ENCODE assay signal across 14 cellular contexts in genomic region chr12:19507823-19508222, GRCh38.
DNase-seq lines count a peak whose midpoint lies in the region; ATAC-seq, FAIRE-seq and TF ChIP-seq lines count a peak whose summit lies in the region.
"Had no signal": no experiment of that assay in that cellular context is flagged by ENCODE, and none has a peak within 500 bp of the region (broad histone marks: within the 10 kb centered on the region; RNA-seq: fewer than 3 reads in every experiment).

No MANE protein-coding gene starts in this region.

- no peaks in the 10 kb centered on the region for H3K27me3 ChIP-seq in A673 (replicated peaks; ENCODE audit: insufficient read depth, low read depth, low read length, poor library complexity)
- H3K27me3 ChIP-seq in neural progenitor cell, result no peaks in the 10 kb centered on the region
- H3K27me3 ChIP-seq: suprapubic skin had no signal

- peaks cover 98% of the 10 kb centered on the region for H3K79me2 ChIP-seq in neural progenitor cell (ENCODE audit: low read depth)

- ATAC-seq in GM18867 (IDR thresholded peaks at IDR 0.05; ENCODE audit: unreplicated experiment), result no peak
- ATAC-seq: esophagus mucosa, mucosa of descending colon had no signal

- POLR2A ChIA-PET in A673 (lab: Charles Lee; ENCODE audit: low non-redundant PET), result interaction anchor here (0.6 kb wide), 2 partner anchors 136 to 210 kb away, joined by 3 to 4 read pairs; no protein-coding TSS in a partner anchor

- no peaks in the 10 kb centered on the region for H3K27me3 Mint-ChIP-seq in chondrocyte (ENCODE audit: low read depth)
- H3K27me3 Mint-ChIP-seq in neural progenitor cell (ENCODE audit: insufficient read depth, low read depth), result no peaks in the 10 kb centered on the region

- H3K4me2 ChIP-seq in neural progenitor cell, result no peak overlapping the region

- TF ChIP-seq CTCF in A673 (conservative IDR thresholded peaks at IDR 0.05; ENCODE audit: low read depth, low read length) (peak; percentile 46; the same call in 1 of the 2 replicates), chondrocyte (IDR thresholded peaks at IDR 0.05) (peak; percentile 76), kidney (IDR thresholded peaks at IDR 0.05; ENCODE audit: borderline replicate concordance, extremely low read depth, insufficient read depth) (peak; percentile 5), neural progenitor cell (IDR thresholded peaks at IDR 0.05) (no peak)

- no peaks in the 10 kb centered on the region for H3F3A ChIP-seq in neural progenitor cell (ENCODE audit: low read depth)

- H3K4me3 Mint-ChIP-seq in chondrocyte (ENCODE audit: unreplicated experiment), result no peak overlapping the region
- no peak overlapping the region for H3K4me3 Mint-ChIP-seq in neural progenitor cell

- no peak overlapping the region for H3K4me3 ChIP-seq in A673 (ENCODE audit: low read depth, low read length, poor library complexity, severe bottlenecking)
- H3K4me3 ChIP-seq in kidney (ENCODE audit: low read length in 2 of 2), result no peak overlapping the region
- H3K4me3 ChIP-seq in neural progenitor cell, result no peak overlapping the region
- H3K4me3 ChIP-seq: mucosa of descending colon, suprapubic skin had no signal

- H3K9ac ChIP-seq in kidney (ENCODE audit: low read length in 2 of 2), result no peak overlapping the region
- no peak overlapping the region for H3K9ac ChIP-seq in neural progenitor cell

- FAIRE-seq in kidney (lab: Jason Lieb, UNC), result peak; percentile 50

- peaks cover 10% of the 10 kb centered on the region for H3K4me1 ChIP-seq in A673 (ENCODE audit: insufficient read depth, low read length, poor library complexity, severe bottlenecking)
- H3K4me1 ChIP-seq in kidney (ENCODE audit: control insufficient read depth in 1 of 2, insufficient read depth in 1 of 2, low read depth in 1 of 2, low read length in 2 of 2), result no peaks in the 10 kb centered on the region
- no peaks in the 10 kb centered on the region for H3K4me1 ChIP-seq in neural progenitor cell

- CTCF ChIA-PET in A673 (lab: Charles Lee), result no interaction called here

- H3K9me3 Mint-ChIP-seq in chondrocyte (ENCODE audit: low read depth), result no peaks in the 10 kb centered on the region
- no peaks in the 10 kb centered on the region for H3K9me3 Mint-ChIP-seq in neural progenitor cell

- BruUV-seq in A673 (replicated peaks; lab: Mats Ljungman, UMichigan), result no TSS peak

- H3K9me3 ChIP-seq in A673 (ENCODE audit: low read depth, low read length, poor library complexity, severe bottlenecking) (no peaks in the 10 kb centered on the region), kidney (ENCODE audit: control insufficient read depth in 1 of 2, low read length in 2 of 2) (no peaks in the 10 kb centered on the region), neural progenitor cell (ENCODE audit: low read depth) (no peaks in the 10 kb centered on the region)
- H3K9me3 ChIP-seq: mucosa of descending colon, suprapubic skin had no signal

- intact Hi-C loops in A673 (cut with micrococcal nuclease; ENCODE audit: unreplicated experiment) (loop anchor here (5.0 kb wide), 1 partner anchor 134 kb away; no protein-coding TSS in a partner anchor), kidney (cut with DNase I) (no loop called here)

- H3K27ac Mint-ChIP-seq in chondrocyte (ENCODE audit: unreplicated experiment) (peak overlapping the region; percentile 25), neural progenitor cell (no peak overlapping the region)

- H3K4me1 Mint-ChIP-seq in chondrocyte (ENCODE audit: low read depth) (peaks cover 27% of the 10 kb centered on the region), neural progenitor cell (no peaks in the 10 kb centered on the region)

- peak; percentile 44 for DNase-seq in A673 (ENCODE audit: low spot score)
- peak; percentile 15 for DNase-seq in HCEC 1CT
- DNase-seq in chondrocyte (ENCODE audit: low spot score), result no peak
- no peak for DNase-seq in kidney
- no peak for DNase-seq in 8988T
- no peak for DNase-seq in neural progenitor cell (ENCODE audit: low spot score)
- DNase-seq in stimulated activated CD4-positive, alpha-beta T cell treated with anti-CD3 and anti-CD28 coated beads, Interleukin-12 subunit alpha, Interleukin-12 subunit beta, amount 100 ng/mL, for 4 hours, result no peak
- DNase-seq: activated CD4-positive, CD25-positive, alpha-beta regulatory T cell; activated naive CD4-positive, alpha-beta T cell; mucosa of descending colon; NCI-H1105 treated with DMSO at 0.1 percent for 48 hours had no signal

- H4K20me1 ChIP-seq in neural progenitor cell (ENCODE audit: low read depth), result peaks cover 4% of the 10 kb centered on the region

- peaks cover 5% of the 10 kb centered on the region for H3K36me3 ChIP-seq in A673 (ENCODE audit: insufficient read depth, low read length, poor library complexity, severe bottlenecking)
- no peaks in the 10 kb centered on the region for H3K36me3 ChIP-seq in kidney (ENCODE audit: control insufficient read depth in 1 of 2, insufficient read depth in 2 of 2, low read length in 2 of 2)
- H3K36me3 ChIP-seq in neural progenitor cell, result peaks cover 4% of the 10 kb centered on the region

- H3K27ac ChIP-seq in A673 (ENCODE audit: low read depth, low read length, poor library complexity, severe bottlenecking), result no peak overlapping the region
- H3K27ac ChIP-seq in kidney (ENCODE audit: low read depth in 2 of 2, low read length in 2 of 2), result no peak overlapping the region
- no peak overlapping the region for H3K27ac ChIP-seq in neural progenitor cell
- H3K27ac ChIP-seq: suprapubic skin had no signal

- H3K36me3 Mint-ChIP-seq in chondrocyte (ENCODE audit: low read depth) (peaks cover 4% of the 10 kb centered on the region), neural progenitor cell (peaks cover 34% of the 10 kb centered on the region)

- no peak overlapping the region for H2AFZ ChIP-seq in neural progenitor cell (replicated peaks)

Comparison
In these comparisons a context has a peak if more than half of its experiments do, and no peak if none do; other contexts are left out.
1. DNase-seq: peak in A673 (single experiment) and HCEC 1CT (single experiment); none in chondrocyte (single experiment), kidney (single experiment), 8988T (single experiment), neural progenitor cell (single experiment) and stimulated activated CD4-positive, alpha-beta T cell treated with anti-CD3 and anti-CD28 coated beads, Interleukin-12 subunit alpha, Interleukin-12 subunit beta, amount 100 ng/mL, for 4 hours (single experiment).